In genomic region chr3:196942226-196942914, GRCh38 we compare ENCODE assay signal across 1 cellular context.
TF ChIP-seq lines count a peak whose summit lies in the region.

TSS of gene NCBP2 (minus strand) at chr3:196942528. CDS start at chr3:196942503, 25 bp downstream.

TF ChIP-seq in HepG2, 621 proteins besides CTCF, POLR2A, EP300 and RAD21 (continued from another document and continues in another):
- TF ChIP-seq, protein P1, sequence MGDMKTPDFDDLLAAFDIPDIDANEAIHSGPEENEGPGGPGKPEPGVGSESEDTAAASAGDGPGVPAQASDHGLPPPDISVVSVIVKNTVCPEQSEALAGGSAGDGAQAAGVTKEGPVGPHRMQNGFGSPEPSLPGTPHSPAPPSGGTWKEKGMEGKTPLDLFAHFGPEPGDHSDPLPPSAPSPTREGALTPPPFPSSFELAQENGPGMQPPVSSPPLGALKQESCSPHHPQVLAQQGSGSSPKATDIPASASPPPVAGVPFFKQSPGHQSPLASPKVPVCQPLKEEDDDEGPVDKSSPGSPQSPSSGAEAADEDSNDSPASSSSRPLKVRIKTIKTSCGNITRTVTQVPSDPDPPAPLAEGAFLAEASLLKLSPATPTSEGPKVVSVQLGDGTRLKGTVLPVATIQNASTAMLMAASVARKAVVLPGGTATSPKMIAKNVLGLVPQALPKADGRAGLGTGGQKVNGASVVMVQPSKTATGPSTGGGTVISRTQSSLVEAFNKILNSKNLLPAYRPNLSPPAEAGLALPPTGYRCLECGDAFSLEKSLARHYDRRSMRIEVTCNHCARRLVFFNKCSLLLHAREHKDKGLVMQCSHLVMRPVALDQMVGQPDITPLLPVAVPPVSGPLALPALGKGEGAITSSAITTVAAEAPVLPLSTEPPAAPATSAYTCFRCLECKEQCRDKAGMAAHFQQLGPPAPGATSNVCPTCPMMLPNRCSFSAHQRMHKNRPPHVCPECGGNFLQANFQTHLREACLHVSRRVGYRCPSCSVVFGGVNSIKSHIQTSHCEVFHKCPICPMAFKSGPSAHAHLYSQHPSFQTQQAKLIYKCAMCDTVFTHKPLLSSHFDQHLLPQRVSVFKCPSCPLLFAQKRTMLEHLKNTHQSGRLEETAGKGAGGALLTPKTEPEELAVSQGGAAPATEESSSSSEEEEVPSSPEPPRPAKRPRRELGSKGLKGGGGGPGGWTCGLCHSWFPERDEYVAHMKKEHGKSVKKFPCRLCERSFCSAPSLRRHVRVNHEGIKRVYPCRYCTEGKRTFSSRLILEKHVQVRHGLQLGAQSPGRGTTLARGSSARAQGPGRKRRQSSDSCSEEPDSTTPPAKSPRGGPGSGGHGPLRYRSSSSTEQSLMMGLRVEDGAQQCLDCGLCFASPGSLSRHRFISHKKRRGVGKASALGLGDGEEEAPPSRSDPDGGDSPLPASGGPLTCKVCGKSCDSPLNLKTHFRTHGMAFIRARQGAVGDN (CRISPR knock-in tag; IDR thresholded peaks at IDR 0.05): peak; percentile 99
- TF ChIP-seq ZNF143 (CRISPR knock-in tag; IDR thresholded peaks at IDR 0.05) (no peak; the same call in none of the 2 replicates), HCFC1 (IDR thresholded peaks at IDR 0.05; ENCODE audit: low read depth, low read length) (peak; percentile 75), GTF2F1 (IDR thresholded peaks at IDR 0.05; ENCODE audit: low read length) (no peak), ZNF879 (CRISPR knock-in tag; IDR thresholded peaks at IDR 0.05) (peak; percentile 81), FOXC1 (CRISPR knock-in tag; IDR thresholded peaks at IDR 0.05; ENCODE audit: borderline replicate concordance) (peak; percentile 97), ATF7 (IDR thresholded peaks at IDR 0.05) (no peak; the same call in 1 of the 2 replicates), ATF7 (CRISPR knock-in tag; IDR thresholded peaks at IDR 0.05) (peak; percentile 60; the same call in 1 of the 2 replicates), ZMYM2 (CRISPR knock-in tag; IDR thresholded peaks at IDR 0.05) (no peak), FOXK2 (IDR thresholded peaks at IDR 0.05) (peak; percentile 27; the same call in 1 of the 2 replicates), CCAR2 (optimal IDR thresholded peaks at IDR 0.05; ENCODE audit: low read depth, low read length) (no peak), ZNF12 (CRISPR knock-in tag; IDR thresholded peaks at IDR 0.05) (0 out of 2 replicates have a peak, but pooled peaks have one; percentile 34), PRDM15 (CRISPR knock-in tag; IDR thresholded peaks at IDR 0.05) (0 out of 2 replicates have a peak, but pooled peaks have one; percentile 43), DPF2 (CRISPR knock-in tag; IDR thresholded peaks at IDR 0.05; ENCODE audit: borderline replicate concordance, low read depth) (no peak), THAP7 (CRISPR knock-in tag; IDR thresholded peaks at IDR 0.05) (peak; percentile 57; the same call in 1 of the 2 replicates), SATB2 (CRISPR knock-in tag; IDR thresholded peaks at IDR 0.05) (no peak), PHF20 (CRISPR knock-in tag; IDR thresholded peaks at IDR 0.05) (peak; percentile 99), RFXANK (CRISPR knock-in tag; IDR thresholded peaks at IDR 0.05) (no peak; the same call in 1 of the 2 replicates), ZNF883 (CRISPR knock-in tag; IDR thresholded peaks at IDR 0.05; ENCODE audit: not compliant biosample characterization) (peak; percentile 26), SAFB2 (CRISPR knock-in tag; IDR thresholded peaks at IDR 0.05; ENCODE audit: borderline replicate concordance, low read depth) (peak; percentile 87; the same call in 1 of the 2 replicates), TAF1 (CRISPR knock-in tag; IDR thresholded peaks at IDR 0.05) (peak; percentile 97), TFDP2 (CRISPR knock-in tag; IDR thresholded peaks at IDR 0.05) (peak; percentile 78), HNF1B (CRISPR knock-in tag; IDR thresholded peaks at IDR 0.05) (peak; percentile 95), GMEB1 (CRISPR knock-in tag; IDR thresholded peaks at IDR 0.05; ENCODE audit: borderline replicate concordance) (peak; percentile 97), ADNP (CRISPR knock-in tag; IDR thresholded peaks at IDR 0.05) (no peak), MED13 (CRISPR knock-in tag; IDR thresholded peaks at IDR 0.05) (no peak; the same call in 1 of the 2 replicates), ZNF530 (CRISPR knock-in tag; IDR thresholded peaks at IDR 0.05; ENCODE audit: low read depth) (no peak), ZNF580 (CRISPR knock-in tag; IDR thresholded peaks at IDR 0.05; ENCODE audit: borderline replicate concordance, low read depth) (peak; percentile 96), ZFP36L1 (CRISPR knock-in tag; IDR thresholded peaks at IDR 0.05) (no peak), THAP11 (CRISPR knock-in tag; IDR thresholded peaks at IDR 0.05) (peak; percentile 96), ZNF746 (CRISPR knock-in tag; IDR thresholded peaks at IDR 0.05) (peak; percentile 72), NRL (CRISPR knock-in tag; IDR thresholded peaks at IDR 0.05; ENCODE audit: borderline replicate concordance) (peak; percentile 75; the same call in 1 of the 2 replicates), AGO1 (IDR thresholded peaks at IDR 0.05; ENCODE audit: low read depth, low read length, poor library complexity, severe bottlenecking) (peak; percentile 48)
- TF ChIP-seq, protein P2, sequence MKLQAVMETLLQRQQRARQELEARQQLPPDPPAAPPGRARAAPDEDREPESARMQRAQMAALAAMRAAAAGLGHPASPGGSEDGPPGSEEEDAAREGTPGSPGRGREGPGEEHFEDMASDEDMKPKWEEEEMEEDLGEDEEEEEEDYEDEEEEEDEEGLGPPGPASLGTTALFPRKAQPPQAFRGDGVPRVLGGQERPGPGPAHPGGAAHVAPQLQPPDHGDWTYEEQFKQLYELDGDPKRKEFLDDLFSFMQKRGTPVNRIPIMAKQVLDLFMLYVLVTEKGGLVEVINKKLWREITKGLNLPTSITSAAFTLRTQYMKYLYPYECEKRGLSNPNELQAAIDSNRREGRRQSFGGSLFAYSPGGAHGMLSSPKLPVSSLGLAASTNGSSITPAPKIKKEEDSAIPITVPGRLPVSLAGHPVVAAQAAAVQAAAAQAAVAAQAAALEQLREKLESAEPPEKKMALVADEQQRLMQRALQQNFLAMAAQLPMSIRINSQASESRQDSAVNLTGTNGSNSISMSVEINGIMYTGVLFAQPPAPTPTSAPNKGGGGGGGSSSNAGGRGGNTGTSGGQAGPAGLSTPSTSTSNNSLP (IDR thresholded peaks at IDR 0.05; ENCODE audit: low read depth, low read length): 0 out of 2 replicates have a peak, but pooled peaks have one; percentile 17
- TF ChIP-seq, protein P3, sequence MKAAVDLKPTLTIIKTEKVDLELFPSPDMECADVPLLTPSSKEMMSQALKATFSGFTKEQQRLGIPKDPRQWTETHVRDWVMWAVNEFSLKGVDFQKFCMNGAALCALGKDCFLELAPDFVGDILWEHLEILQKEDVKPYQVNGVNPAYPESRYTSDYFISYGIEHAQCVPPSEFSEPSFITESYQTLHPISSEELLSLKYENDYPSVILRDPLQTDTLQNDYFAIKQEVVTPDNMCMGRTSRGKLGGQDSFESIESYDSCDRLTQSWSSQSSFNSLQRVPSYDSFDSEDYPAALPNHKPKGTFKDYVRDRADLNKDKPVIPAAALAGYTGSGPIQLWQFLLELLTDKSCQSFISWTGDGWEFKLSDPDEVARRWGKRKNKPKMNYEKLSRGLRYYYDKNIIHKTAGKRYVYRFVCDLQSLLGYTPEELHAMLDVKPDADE (CRISPR knock-in tag; IDR thresholded peaks at IDR 0.05): no peak; the same call in 1 of the 2 replicates
- TF ChIP-seq, protein P4, sequence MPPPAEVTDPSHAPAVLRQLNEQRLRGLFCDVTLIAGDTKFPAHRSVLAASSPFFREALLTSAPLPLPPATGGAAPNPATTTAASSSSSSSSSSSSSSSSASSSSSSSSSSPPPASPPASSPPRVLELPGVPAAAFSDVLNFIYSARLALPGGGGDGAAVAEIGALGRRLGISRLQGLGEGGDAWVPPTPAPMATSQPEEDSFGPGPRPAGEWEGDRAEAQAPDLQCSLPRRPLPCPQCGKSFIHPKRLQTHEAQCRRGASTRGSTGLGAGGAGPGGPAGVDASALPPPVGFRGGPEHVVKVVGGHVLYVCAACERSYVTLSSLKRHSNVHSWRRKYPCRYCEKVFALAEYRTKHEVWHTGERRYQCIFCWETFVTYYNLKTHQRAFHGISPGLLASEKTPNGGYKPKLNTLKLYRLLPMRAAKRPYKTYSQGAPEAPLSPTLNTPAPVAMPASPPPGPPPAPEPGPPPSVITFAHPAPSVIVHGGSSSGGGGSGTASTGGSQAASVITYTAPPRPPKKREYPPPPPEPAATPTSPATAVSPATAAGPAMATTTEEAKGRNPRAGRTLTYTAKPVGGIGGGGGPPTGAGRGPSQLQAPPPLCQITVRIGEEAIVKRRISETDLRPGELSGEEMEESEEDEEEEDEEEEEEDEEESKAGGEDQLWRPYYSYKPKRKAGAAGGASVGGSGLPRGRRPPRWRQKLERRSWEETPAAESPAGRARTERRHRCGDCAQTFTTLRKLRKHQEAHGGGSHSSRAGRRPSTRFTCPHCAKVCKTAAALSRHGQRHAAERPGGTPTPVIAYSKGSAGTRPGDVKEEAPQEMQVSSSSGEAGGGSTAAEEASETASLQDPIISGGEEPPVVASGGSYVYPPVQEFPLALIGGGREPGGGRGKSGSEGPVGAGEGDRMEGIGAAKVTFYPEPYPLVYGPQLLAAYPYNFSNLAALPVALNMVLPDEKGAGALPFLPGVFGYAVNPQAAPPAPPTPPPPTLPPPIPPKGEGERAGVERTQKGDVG (CRISPR knock-in tag; IDR thresholded peaks at IDR 0.05; ENCODE audit: borderline replicate concordance): peak; percentile 92
- TF ChIP-seq, protein P5, sequence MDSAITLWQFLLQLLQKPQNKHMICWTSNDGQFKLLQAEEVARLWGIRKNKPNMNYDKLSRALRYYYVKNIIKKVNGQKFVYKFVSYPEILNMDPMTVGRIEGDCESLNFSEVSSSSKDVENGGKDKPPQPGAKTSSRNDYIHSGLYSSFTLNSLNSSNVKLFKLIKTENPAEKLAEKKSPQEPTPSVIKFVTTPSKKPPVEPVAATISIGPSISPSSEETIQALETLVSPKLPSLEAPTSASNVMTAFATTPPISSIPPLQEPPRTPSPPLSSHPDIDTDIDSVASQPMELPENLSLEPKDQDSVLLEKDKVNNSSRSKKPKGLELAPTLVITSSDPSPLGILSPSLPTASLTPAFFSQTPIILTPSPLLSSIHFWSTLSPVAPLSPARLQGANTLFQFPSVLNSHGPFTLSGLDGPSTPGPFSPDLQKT (CRISPR knock-in tag; IDR thresholded peaks at IDR 0.05; ENCODE audit: borderline replicate concordance): peak; percentile 32; the same call in 1 of the 2 replicates
